ENCODE assay signal across 20 cellular contexts in the genomic region with DNA sequence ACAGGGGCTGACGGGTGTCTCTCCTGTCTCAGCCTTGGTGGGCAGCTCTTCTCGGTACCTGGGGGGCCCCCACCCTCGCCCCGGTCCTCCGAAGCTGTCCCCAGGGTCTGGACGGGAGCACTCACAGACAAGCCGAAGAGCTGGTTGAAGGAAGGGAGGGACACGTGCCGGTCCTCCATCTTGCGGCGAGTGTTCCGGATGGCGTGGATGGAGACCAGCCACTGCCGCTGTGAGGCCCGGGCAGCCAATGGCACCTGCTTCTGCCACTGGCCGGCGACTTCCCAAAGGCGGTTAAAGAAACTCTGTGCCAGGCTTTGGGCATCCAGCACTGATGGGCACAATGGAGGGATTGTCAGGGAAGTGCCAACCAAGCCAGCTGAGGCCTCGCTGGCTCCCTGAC. TPM values are rescaled to one million over a fixed set of nuclear protein-coding genes. Genes with fewer than 3 reads are reported as not detected.
DNase-seq lines count a peak whose midpoint lies in the region; ATAC-seq and TF ChIP-seq lines count a peak whose summit lies in the region.
"Had no signal": no experiment of that assay in that cellular context is flagged by ENCODE, and none has a peak within 500 bp of the region (broad histone marks: within the 10 kb centered on the region; RNA-seq: fewer than 3 reads in every experiment).

No MANE protein-coding gene starts in this region.

- H3F3A ChIP-seq in smooth muscle cell (ENCODE audit: low read depth): peaks cover 6% of the 10 kb centered on the region

- H2AFZ ChIP-seq in smooth muscle cell (ENCODE audit: low read depth): no peak overlapping the region
- H2AFZ ChIP-seq: GM23248 had no signal

- ATAC-seq in left cardiac atrium: no peak
- no peak for ATAC-seq in HG02798 (IDR thresholded peaks at IDR 0.05; ENCODE audit: poor library complexity, unreplicated experiment)
- no peak for ATAC-seq in HG02678 (IDR thresholded peaks at IDR 0.05; ENCODE audit: unreplicated experiment)

- H3K9me3 ChIP-seq in left ventricle myocardium inferior (replicated peaks): no peaks in the 10 kb centered on the region
- no peaks in the 10 kb centered on the region for H3K9me3 ChIP-seq in smooth muscle cell (replicated peaks; ENCODE audit: low read depth)
- H3K9me3 ChIP-seq: BLaER1 treated with 17β-estradiol and CSF1 and Interleukin-3, amounts not matched to agents 10 nM and 100 nM had no signal

- intact Hi-C loops in left cardiac atrium (cut with DNase I): loop anchor here in 1 of 2 donors (10.0 kb wide), 1 partner anchor 159 kb away; no protein-coding TSS in a partner anchor
- intact Hi-C loops in left ventricle myocardium inferior (cut with micrococcal nuclease): no loop called here
- intact Hi-C loops in posterior cingulate gyrus (cut with DNase I): no loop called here

- no peak overlapping the region for H3K4me3 ChIP-seq in left ventricle myocardium inferior
- H3K4me3 ChIP-seq in smooth muscle cell: no peak overlapping the region
- H3K4me3 ChIP-seq: BLaER1 treated with 17β-estradiol and CSF1 and Interleukin-3, amounts not matched to agents 10 nM and 100 nM; GM23248 had no signal

- H3K4me2 ChIP-seq in smooth muscle cell: no peak overlapping the region
- H3K4me2 ChIP-seq: BLaER1 treated with 17β-estradiol and CSF1 and Interleukin-3, amounts not matched to agents 10 nM and 100 nM; KMS-11 had no signal

- peaks cover 34% of the 10 kb centered on the region for H3K4me1 ChIP-seq in left ventricle myocardium inferior
- H3K4me1 ChIP-seq in smooth muscle cell (ENCODE audit: low read depth): peaks cover 6% of the 10 kb centered on the region

- no peak overlapping the region for H3K9ac ChIP-seq in smooth muscle cell (ENCODE audit: low read depth)
- H3K9ac ChIP-seq: BLaER1 treated with 17β-estradiol and CSF1 and Interleukin-3, amounts not matched to agents 10 nM and 100 nM; GM23248; KMS-11 had no signal

- H4K20me1 ChIP-seq in smooth muscle cell (ENCODE audit: low read depth): no peaks in the 10 kb centered on the region

- H3K36me3 ChIP-seq in left ventricle myocardium inferior: peaks cover 70% of the 10 kb centered on the region
- H3K36me3 ChIP-seq in smooth muscle cell (ENCODE audit: low read depth): no peaks in the 10 kb centered on the region

- TF ChIP-seq CTCF in left ventricle myocardium inferior (IDR thresholded peaks at IDR 0.05; ENCODE audit: borderline replicate concordance): no peak
- no peak for TF ChIP-seq CTCF in smooth muscle cell (IDR thresholded peaks at IDR 0.05; ENCODE audit: borderline replicate concordance, insufficient read depth, poor library complexity, severe bottlenecking)

- H3K79me2 ChIP-seq in smooth muscle cell (ENCODE audit: low read depth): no peaks in the 10 kb centered on the region

- peak; percentile 22 for DNase-seq in left cardiac atrium
- DNase-seq in left ventricle myocardium inferior: no peak
- DNase-seq in posterior cingulate gyrus: peak in 9 of 10 donors; percentile 43 to 95 (median 62)
- no peak for DNase-seq in smooth muscle cell (lab: John Stamatoyannopoulos, UW; ENCODE audit: unreplicated experiment)
- no peak for DNase-seq in SIG-M5 treated with dmso at 0.1 percent for 504 hours (lab: John Stamatoyannopoulos, UW; ENCODE audit: unreplicated experiment)
- DNase-seq: 8988T, GDM1, GM23248, HCEC 1CT, NCI-H1436, NCI-H2029, NCI-H2171, NCI-H446 treated with DMSO at 0.1 percent for 48 hours, NCI-H748 treated with DMSO at 0.1 percent for 48 hours, OCI-M1 had no signal

- H3K27ac ChIP-seq in left ventricle myocardium inferior (replicated peaks) (no peak overlapping the region), layer of hippocampus (ENCODE audit: low read depth, low read length) (peak overlapping the region; percentile 38), smooth muscle cell (ENCODE audit: low read depth) (no peak overlapping the region)
- H3K27ac ChIP-seq: BLaER1 treated with 17β-estradiol and CSF1 and Interleukin-3, amounts not matched to agents 10 nM and 100 nM; GM23248; KMS-11 had no signal

- 99% methylated on average over 19 of the region's 19 CpGs for WGBS in smooth muscle cell (ENCODE audit: low lambda C conversion rate)

- no peaks in the 10 kb centered on the region for H3K27me3 ChIP-seq in left ventricle myocardium inferior (ENCODE audit: low read depth)
- no peaks in the 10 kb centered on the region for H3K27me3 ChIP-seq in layer of hippocampus (ENCODE audit: control insufficient read depth, insufficient read depth, low read length)
- no peaks in the 10 kb centered on the region for H3K27me3 ChIP-seq in smooth muscle cell (ENCODE audit: low read depth)
- H3K27me3 ChIP-seq: BLaER1 treated with 17β-estradiol and CSF1 and Interleukin-3, amounts not matched to agents 10 nM and 100 nM had no signal

RNA-seq across cellular contexts. Expression of gene PPM1F, which starts 18.7 kb away (rescaled TPM):
- total RNA-seq in left cardiac atrium (10 to 100 TPM; 33.1 TPM), left ventricle myocardium inferior (17.5 TPM), smooth muscle cell (11.8 and 14.8 TPM in 2 replicates)
- 12.5 and 15.2 TPM in 2 replicates for polyA plus RNA-seq in smooth muscle cell

RNA-seq across cellular contexts. Expression of gene TOP3B, which starts 48.7 kb away (rescaled TPM):
- total RNA-seq in left cardiac atrium (10 to 100 TPM; 13.5 to 16.2 TPM), left ventricle myocardium inferior (11.2 TPM), smooth muscle cell (15.2 and 17.3 TPM in 2 replicates)
- 17.6 and 26.7 TPM in 2 replicates for polyA plus RNA-seq in smooth muscle cell

Comparison
In these comparisons a context has a peak if more than half of its experiments do, and no peak if none do; other contexts are left out.
1. DNase-seq: peak in left cardiac atrium (single experiment) and posterior cingulate gyrus (9 of 10); none in left ventricle myocardium inferior (single experiment), smooth muscle cell (single experiment) and SIG-M5 treated with dmso at 0.1 percent for 504 hours (single experiment).